Comparison of ENCODE assay signal across 17 cellular contexts in genomic region chr6:11209369-11209768, GRCh38. TPM values are rescaled to one million over a fixed set of nuclear protein-coding genes. Genes with fewer than 3 reads are reported as not detected.
DNase-seq lines count a peak whose midpoint lies in the region; ATAC-seq, FAIRE-seq and TF ChIP-seq lines count a peak whose summit lies in the region.
"Had no signal": no experiment of that assay in that cellular context is flagged by ENCODE, and none has a peak within 500 bp of the region (broad histone marks: within the 10 kb centered on the region; RNA-seq: fewer than 3 reads in every experiment).

No MANE protein-coding gene starts in this region.

- H3K27me3 ChIP-seq in heart left ventricle (no peaks in the 10 kb centered on the region), K562 (ENCODE audit: control insufficient read depth in 2 of 2, insufficient read depth in 2 of 2, low read length in 2 of 2) (peaks cover 23 to 36% of the 10 kb centered on the region in 2 experiments), lower lobe of right lung (ENCODE audit: low read depth) (no peaks in the 10 kb centered on the region), upper lobe of right lung (no peaks in the 10 kb centered on the region)
- H3K27me3 ChIP-seq: suprapubic skin had no signal

- in situ Hi-C loops in K562 (cut with MboI) = no loop called here

- H3K27ac ChIP-seq in heart left ventricle = peak overlapping the region in 7 of 12 donors; percentile 42 to 93 (median 82)
- H3K27ac ChIP-seq in K562 (ENCODE audit: extremely low read depth, low read depth, low read length) = no peak overlapping the region
- H3K27ac ChIP-seq in lower lobe of right lung = peak overlapping the region; percentile 54
- peak overlapping the region; percentile 68 for H3K27ac ChIP-seq in upper lobe of right lung
- H3K27ac ChIP-seq: suprapubic skin had no signal

- no peaks in the 10 kb centered on the region for H3K9me1 ChIP-seq in K562 (ENCODE audit: control insufficient read depth, insufficient read depth, low read length)

- FAIRE-seq in K562 (lab: Jason Lieb, UNC) = no peak
- FAIRE-seq: A204.1 had no signal

- 69 to 80% (median 75%) methylated on average over 5 of the region's 5 CpGs for WGBS in heart left ventricle, 4 donors
- WGBS in K562 (ENCODE audit: insufficient coverage, low coverage, missing lambda C conversion rate) = 3% methylated on average over 5 of the region's 5 CpGs

- H3K9me3 ChIP-seq in heart left ventricle (no peaks in the 10 kb centered on the region), K562 (replicated peaks; ENCODE audit: control insufficient read depth, insufficient read depth, low read depth, low read length) (no peaks in the 10 kb centered on the region), lower lobe of right lung (no peaks in the 10 kb centered on the region), upper lobe of right lung (no peaks in the 10 kb centered on the region)
- H3K9me3 ChIP-seq: suprapubic skin had no signal

- TF ChIP-seq CTCF in heart left ventricle (IDR thresholded peaks at IDR 0.05) (no peak), K562 (IDR thresholded peaks at IDR 0.05 in 2 of 3, conservative IDR thresholded peaks at IDR 0.05 in 1 of 3; ENCODE audit: insufficient read depth in 2 of 3, low read depth in 1 of 3, low read length in 3 of 3) (no peak), lower lobe of right lung (IDR thresholded peaks at IDR 0.05) (no peak), upper lobe of right lung (IDR thresholded peaks at IDR 0.05) (no peak)

- ATAC-seq in heart left ventricle (no peak), K562 (no peak), lower lobe of right lung (no peak), upper lobe of right lung (no peak)

- no peaks in the 10 kb centered on the region for H4K20me1 ChIP-seq in K562 (replicated peaks; ENCODE audit: control insufficient read depth, insufficient read depth, low read length)

- CTCF ChIA-PET in K562 (lab: Yijun Ruan, JAX; ENCODE audit: low intra/inter-chr PET ratio) = no interaction called here

- no peaks in the 10 kb centered on the region for H3K79me2 ChIP-seq in K562 (ENCODE audit: control insufficient read depth, insufficient read depth, low read length)

- no peak overlapping the region for H2AFZ ChIP-seq in K562 (ENCODE audit: low read depth, low read length)

- no peak for TF ChIP-seq POLR2A in heart left ventricle (IDR thresholded peaks at IDR 0.05)
- no peak for TF ChIP-seq POLR2A in K562 (conservative IDR thresholded peaks at IDR 0.05)

- H3K36me3 ChIP-seq in heart left ventricle = peaks cover 0 to 51% (median 30%) of the 10 kb centered on the region in 9 donors
- H3K36me3 ChIP-seq in K562 (ENCODE audit: control insufficient read depth, insufficient read depth, low read length) = no peaks in the 10 kb centered on the region
- peaks cover 90% of the 10 kb centered on the region for H3K36me3 ChIP-seq in lower lobe of right lung
- peaks cover 80% of the 10 kb centered on the region for H3K36me3 ChIP-seq in upper lobe of right lung

- BruUV-seq in K562 (replicated peaks; lab: Mats Ljungman, UMichigan) = no TSS peak

- DNase-seq in heart left ventricle (no peak), cardiac septum (ENCODE audit: low spot score) (no peak), K562 (ENCODE audit: extremely low read depth in 1 of 4, low spot score in 3 of 4) (no peak), lower lobe of right lung (no peak), upper lobe of right lung (no peak), DMS53 treated with DMSO at 0.1 percent for 48 hours (lab: John Stamatoyannopoulos, UW; ENCODE audit: unreplicated experiment) (no peak), OCI-M2 (lab: John Stamatoyannopoulos, UW; ENCODE audit: unreplicated experiment) (no peak), NCI-H1436 treated with DMSO at 0.1 percent for 48 hours (lab: John Stamatoyannopoulos, UW) (no peak)
- DNase-seq: activated gamma-delta T cell treated with Interleukin-2 at 50 U/mL for 16 hours; CD4-positive, alpha-beta T cell; NCI-H2029; NCI-H748 treated with DMSO at 0.1 percent for 48 hours; retina; stimulated activated CD4-positive, alpha-beta T cell treated with anti-CD3 and anti-CD28 coated beads, Interleukin-2, amount 100 ng/mL, for 24 hours; T-helper 2 cell had no signal

- TF ChIP-seq RAD21 in K562 (CRISPR knock-in tag; conservative IDR thresholded peaks at IDR 0.05 in 1 of 2, IDR thresholded peaks at IDR 0.05 in 1 of 2) = no peak

- no peak overlapping the region for H3K4me2 ChIP-seq in K562 (ENCODE audit: insufficient read depth, low read length)

- POLR2A ChIA-PET in K562 (lab: Yijun Ruan, JAX) = interaction anchor here (1.0 to 1.2 kb wide), 2 partner anchors 10 to 23 kb away, joined by 3 to 5 read pairs; partner anchors contain the start of gene NEDD9

- H3K4me1 ChIP-seq in heart left ventricle (peaks cover 13 to 96% (median 80%) of the 10 kb centered on the region in 12 donors), K562 (replicated peaks in 1 of 2; ENCODE audit: control insufficient read depth in 2 of 2, insufficient read depth in 2 of 2, low read length in 2 of 2) (no peaks in the 10 kb centered on the region), lower lobe of right lung (peaks cover 89% of the 10 kb centered on the region), upper lobe of right lung (peaks cover 88% of the 10 kb centered on the region)

- no peak for TF ChIP-seq EP300 in K562 (IDR thresholded peaks at IDR 0.05; ENCODE audit: low read length)

- intact Hi-C loops in heart left ventricle (cut with DNase I) = no loop called here
- intact Hi-C loops in cardiac septum (cut with DNase I) = no loop called here
- intact Hi-C loops in K562 (cut with micrococcal nuclease) = no loop called here
- intact Hi-C loops in lower lobe of right lung (cut with DNase I) = no loop called here
- intact Hi-C loops in upper lobe of right lung (cut with DNase I) = no loop called here

- H3K4me3 ChIP-seq in heart left ventricle (no peak overlapping the region), K562 (no peak overlapping the region), lower lobe of right lung (no peak overlapping the region), upper lobe of right lung (no peak overlapping the region)
- H3K4me3 ChIP-seq: suprapubic skin had no signal

- no peak overlapping the region for H3K9ac ChIP-seq in K562 (ENCODE audit: insufficient read depth in 1 of 2, low read depth in 2 of 2, low read length in 2 of 2)

TF ChIP-seq in K562, 482 proteins besides CTCF, POLR2A, EP300 and RAD21:
- TF ChIP-seq FOXJ3 (CRISPR knock-in tag; IDR thresholded peaks at IDR 0.05) = no peak
- TF ChIP-seq RBM25 (IDR thresholded peaks at IDR 0.05; ENCODE audit: low read depth, low read length, severe bottlenecking) = peak; percentile 9
- TF ChIP-seq SMARCB1 (IDR thresholded peaks at IDR 0.05; ENCODE audit: insufficient read length, low read depth) = no peak
- TF ChIP-seq GATA2 (CRISPR knock-in tag; IDR thresholded peaks at IDR 0.05) = no peak
- no peak for TF ChIP-seq SRF (CRISPR knock-in tag; IDR thresholded peaks at IDR 0.05)

RNA-seq across cellular contexts. Expression of gene NEDD9, which starts 23.1 kb away (rescaled TPM):
- 10 to 100 TPM; 10.2 to 55.7 (median 20.9) TPM for total RNA-seq in heart left ventricle
- 10 to 100 TPM; 13.4 to 21.2 TPM for polyA plus RNA-seq in heart left ventricle
- 14.1 TPM for total RNA-seq in cardiac septum
- total RNA-seq in K562 (2011; cell fraction: chromatin; rRNA removed; ENCODE audit: low replicate concordance) = not detected in 2 replicates
- not detected in 2 replicates for total RNA-seq in K562 (2011; cell fraction: nucleolus; rRNA removed)
- total RNA-seq in K562 (2011; cell fraction: nucleoplasm; rRNA removed) = not detected in 2 replicates
- not detected in 2 replicates for total RNA-seq in K562 (2014; rRNA removed)
- 0.04 TPM in 1 of 2 replicates, not detected in the other for total RNA-seq in K562 (2014; rRNA removed; fragmentation: Illumina TruSeq; extraction: Trizol)
- 0.19 TPM in 1 of 2 replicates, not detected in the other for total RNA-seq in K562 (2015; rRNA removed; fragmentation: Illumina TruSeq; extraction: Trizol)
- total RNA-seq in K562 (2021) = 0.18 and 0.31 TPM in 2 replicates
- polyA plus RNA-seq in K562 (2011; rRNA removed) = 0.05 and 0.15 TPM in 2 replicates
- polyA plus RNA-seq in K562 (2011; cell fraction: cytosol; rRNA removed) = 0.01 TPM in 1 of 2 replicates, not detected in the other
- not detected in 2 replicates for polyA plus RNA-seq in K562 (2011; cell fraction: nucleus; rRNA removed)
- polyA plus RNA-seq in K562 (2012) = 0.17 and 1.1 TPM in 2 replicates
- polyA plus RNA-seq in K562 (2014; fragmentation: Illumina TruSeq; extraction: Trizol) = not detected in 2 replicates
- polyA plus RNA-seq in K562 (2014; fragmentation: Nextera tagmentation; extraction: Ambion mirVana) = not detected
- not detected in 2 replicates for polyA plus RNA-seq in K562 (2014; rRNA removed)
- polyA minus RNA-seq in K562 (2011; rRNA and poly(A)+ RNA removed) = 0.21 TPM in 1 of 2 replicates, not detected in the other
- 1.2 TPM in 1 of 2 replicates, not detected in the other for polyA minus RNA-seq in K562 (2011; cell fraction: cytosol; rRNA and poly(A)+ RNA removed)
- not detected in 2 replicates for polyA minus RNA-seq in K562 (2011; cell fraction: nucleus; rRNA and poly(A)+ RNA removed)
- 127 TPM for total RNA-seq in lower lobe of right lung
- total RNA-seq in upper lobe of right lung = 194 TPM

Comparison
In these comparisons a context has a peak if more than half of its experiments do, and no peak if none do; other contexts are left out.
1. RNA of gene NEDD9, which starts 23.1 kb away (total RNA-seq): 194 TPM in upper lobe of right lung (single experiment), 127 TPM in lower lobe of right lung (single experiment), 10.2 to 55.7 TPM in heart left ventricle and 14.1 TPM in cardiac septum (single experiment); 0.04 to 0.31 TPM in K562; every median in the first group is over 4 times any median in the second.